Comparison of ENCODE assay signal across 8 cellular contexts in the genomic region with DNA sequence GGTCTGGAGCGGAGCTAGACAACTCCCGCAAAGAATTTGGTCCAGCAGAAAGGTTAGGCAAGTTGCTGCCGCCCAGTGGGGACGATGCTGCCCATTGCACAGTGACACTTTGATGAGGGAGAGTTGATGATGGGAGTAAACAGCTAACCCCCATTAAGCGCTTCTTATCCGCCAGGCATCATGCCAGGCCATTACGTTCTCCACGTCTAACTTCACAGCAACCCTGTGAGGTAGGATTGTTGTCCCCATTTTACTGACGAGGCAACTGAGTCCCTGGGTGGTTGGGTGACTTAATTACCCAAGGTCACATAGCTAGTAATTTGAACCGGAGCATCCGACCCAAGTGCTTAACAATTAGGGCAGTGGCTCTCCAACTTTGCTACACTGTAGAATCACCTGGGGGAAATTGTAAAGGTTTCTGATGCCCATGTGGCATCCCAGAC. TPM values are rescaled to one million over a fixed set of nuclear protein-coding genes. Genes with fewer than 3 reads are reported as not detected.
DNase-seq lines count a peak whose midpoint lies in the region; ATAC-seq, FAIRE-seq and TF ChIP-seq lines count a peak whose summit lies in the region.

No MANE protein-coding gene starts in this region.

- 6% methylated on average over 11 of the region's 11 CpGs for WGBS in A549 (ENCODE audit: missing lambda C conversion rate)
- 6 to 12% methylated on average over 2 to 9 of the region's 11 CpGs for WGBS in esophagus squamous epithelium, 2 donors
- 3 to 8% (median 3%) methylated on average over 11 of the region's 11 CpGs for WGBS in ovary, 3 donors

- no peak; the same call in 2 of the 3 replicates for TF ChIP-seq CTCF in A549 (IDR thresholded peaks at IDR 0.05)
- TF ChIP-seq CTCF in RWPE2 (IDR thresholded peaks at IDR 0.05; ENCODE audit: poor library complexity, severe bottlenecking) = no peak
- TF ChIP-seq CTCF in esophagus squamous epithelium (IDR thresholded peaks at IDR 0.05) = peak in 1 of 6 experiments; percentile 2
- no peak for TF ChIP-seq CTCF in ovary (IDR thresholded peaks at IDR 0.05)

- CTCF ChIA-PET in A549 (lab: Yijun Ruan, JAX) = interaction anchor here (0.7 to 11.1 kb wide), 15 partner anchors 11 to 489 kb away, joined by 3 to 110 read pairs (median 5); a partner anchor contains a TSS

- H3K36me3 ChIP-seq in RWPE2 (ENCODE audit: low read depth) = peaks cover 8% of the 10 kb centered on the region
- H3K36me3 ChIP-seq in esophagus squamous epithelium = no peaks in the 10 kb centered on the region
- H3K36me3 ChIP-seq in ovary = no peaks in the 10 kb centered on the region

- TF ChIP-seq EP300 in A549 (IDR thresholded peaks at IDR 0.05) = no peak
- no peak for TF ChIP-seq EP300 in ovary (IDR thresholded peaks at IDR 0.05)

- ATAC-seq in A549 (no peak; a peak in 2 of 6 replicates), GM19035 (IDR thresholded peaks at IDR 0.05; ENCODE audit: unreplicated experiment) (peak; percentile 6), RWPE2 (ENCODE audit: low read depth) (no peak), HG02981 (IDR thresholded peaks at IDR 0.05; ENCODE audit: unreplicated experiment) (no peak)

- intact Hi-C loops in esophagus squamous epithelium (cut with DNase I) (no loop called here), ovary (cut with DNase I) (no loop called here)

- POLR2A ChIA-PET in A549 (lab: Yijun Ruan, JAX) = interaction anchor here (1.2 to 2.0 kb wide), 4 partner anchors 16 to 111 kb away, joined by 3 to 30 read pairs (median 14); a partner anchor contains a TSS

- TF ChIP-seq POLR2A in A549 (IDR thresholded peaks at IDR 0.05; ENCODE audit: low read length) = no peak
- no peak for TF ChIP-seq POLR2A in esophagus squamous epithelium (IDR thresholded peaks at IDR 0.05)
- no peak for TF ChIP-seq POLR2A in ovary (IDR thresholded peaks at IDR 0.05)

- DNase-seq in A549 (ENCODE audit: low read depth in 1 of 2, low spot score in 1 of 2) (peak in 1 of 2 experiments; percentile 25), RWPE2 (ENCODE audit: low spot score) (no peak), esophagus squamous epithelium (lab: John Stamatoyannopoulos, UW) (no peak), ovary (no peak), mesenteric fat pad (ENCODE audit: low spot score) (no peak), KG1 (lab: John Stamatoyannopoulos, UW) (no peak)

- TF ChIP-seq RAD21 in A549 (conservative IDR thresholded peaks at IDR 0.05 in 1 of 2, IDR thresholded peaks at IDR 0.05 in 1 of 2) = no peak

- H3K4me3 ChIP-seq in A549 (peak overlapping the region; percentile 89), RWPE2 (ENCODE audit: severe bottlenecking) (peak overlapping the region; percentile 96), esophagus squamous epithelium (peak overlapping the region; percentile 84 to 98 (median 96)), ovary (peak overlapping the region; percentile 82)

- FAIRE-seq in A549 (lab: Jason Lieb, UNC) = no peak

- H3K27ac ChIP-seq in A549 = peak overlapping the region; percentile 87 to 93
- peak overlapping the region; percentile 50 for H3K27ac ChIP-seq in RWPE2 (ENCODE audit: poor library complexity, severe bottlenecking)
- peak overlapping the region; percentile 90 to 98 (median 98) for H3K27ac ChIP-seq in esophagus squamous epithelium
- peak overlapping the region in 1 of 2 donors; percentile 80 for H3K27ac ChIP-seq in ovary

- H3K4me2 ChIP-seq in A549 = peak overlapping the region; percentile 89

- H3K27me3 ChIP-seq in RWPE2 (ENCODE audit: insufficient read depth, poor library complexity, severe bottlenecking) (no peaks in the 10 kb centered on the region), esophagus squamous epithelium (no peaks in the 10 kb centered on the region), ovary (no peaks in the 10 kb centered on the region)

- H3K9me3 ChIP-seq in A549 (no peaks in the 10 kb centered on the region), RWPE2 (ENCODE audit: severe bottlenecking) (no peaks in the 10 kb centered on the region), esophagus squamous epithelium (no peaks in the 10 kb centered on the region), ovary (no peaks in the 10 kb centered on the region)

- peaks cover 18% of the 10 kb centered on the region for H3K4me1 ChIP-seq in A549
- H3K4me1 ChIP-seq in RWPE2 (ENCODE audit: insufficient read depth, poor library complexity, severe bottlenecking) = peaks cover 13% of the 10 kb centered on the region
- H3K4me1 ChIP-seq in esophagus squamous epithelium = peaks cover 16 to 49% (median 21%) of the 10 kb centered on the region in 3 donors
- H3K4me1 ChIP-seq in ovary (ENCODE audit: insufficient read depth) = peaks cover 4% of the 10 kb centered on the region

TF ChIP-seq in A549, 52 proteins besides CTCF, POLR2A, EP300 and RAD21:
- no peak for TF ChIP-seq GATA3 (IDR thresholded peaks at IDR 0.05; ENCODE audit: borderline replicate concordance)
- TF ChIP-seq PHF8 (IDR thresholded peaks at IDR 0.05; ENCODE audit: borderline replicate concordance, low read depth) = no peak
- TF ChIP-seq RCOR1 (IDR thresholded peaks at IDR 0.05; ENCODE audit: low read depth, low read length) = no peak
- no peak for TF ChIP-seq NFE2L2 (conservative IDR thresholded peaks at IDR 0.05; ENCODE audit: low read length)
- TF ChIP-seq KDM1A (IDR thresholded peaks at IDR 0.05; ENCODE audit: low read depth) = peak; percentile 31; the same call in 1 of the 2 replicates
- no peak for TF ChIP-seq MYC (IDR thresholded peaks at IDR 0.05; ENCODE audit: borderline replicate concordance, low read length)
- TF ChIP-seq ZSCAN20 (CRISPR knock-in tag; IDR thresholded peaks at IDR 0.05) = no peak
- no peak for TF ChIP-seq MAZ (IDR thresholded peaks at IDR 0.05; ENCODE audit: borderline replicate concordance, low read depth, low read length)
- TF ChIP-seq FOSB (CRISPR knock-in tag; IDR thresholded peaks at IDR 0.05) = no peak
- TF ChIP-seq ESRRA (IDR thresholded peaks at IDR 0.05; ENCODE audit: borderline replicate concordance, low read length) = 0 out of 2 replicates have a peak, but pooled peaks have one; percentile 29
- TF ChIP-seq, protein P1, sequence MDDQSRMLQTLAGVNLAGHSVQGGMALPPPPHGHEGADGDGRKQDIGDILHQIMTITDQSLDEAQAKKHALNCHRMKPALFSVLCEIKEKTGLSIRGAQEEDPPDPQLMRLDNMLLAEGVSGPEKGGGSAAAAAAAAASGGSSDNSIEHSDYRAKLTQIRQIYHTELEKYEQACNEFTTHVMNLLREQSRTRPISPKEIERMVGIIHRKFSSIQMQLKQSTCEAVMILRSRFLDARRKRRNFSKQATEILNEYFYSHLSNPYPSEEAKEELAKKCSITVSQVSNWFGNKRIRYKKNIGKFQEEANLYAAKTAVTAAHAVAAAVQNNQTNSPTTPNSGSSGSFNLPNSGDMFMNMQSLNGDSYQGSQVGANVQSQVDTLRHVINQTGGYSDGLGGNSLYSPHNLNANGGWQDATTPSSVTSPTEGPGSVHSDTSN (IDR thresholded peaks at IDR 0.05) = no peak

RNA-seq across cellular contexts. Expression of a gene that starts 0.7 kb away (rescaled TPM):
- polyA plus RNA-seq in A549 (2011; rRNA removed) (35.9 and 38.9 TPM in 2 replicates), A549 (2017; fragmentation: RNase III; extraction: RNeasy Plus Mini Kit Qiagen cat#74134 plus additional on column Dnase treatment) (14.9 to 15.4 TPM (median 15.1 TPM) in 3 replicates), ovary (10 to 100 TPM; 10.4 to 26.3 TPM)
- 5.7 and 7.2 TPM in 2 replicates for polyA plus RNA-seq in A549 (2012; cell fraction: cytosol; rRNA removed)
- polyA plus RNA-seq in A549 (2012; cell fraction: nucleus; rRNA removed) = 7.5 and 12.1 TPM in 2 replicates
- 43.0 and 47.5 TPM in 2 replicates for polyA minus RNA-seq in A549 (2011; rRNA and poly(A)+ RNA removed)
- total RNA-seq in esophagus squamous epithelium (10 to 100 TPM; 17.4 to 38.5 (median 26.9) TPM), ovary (10 to 100 TPM; 27.0 to 41.3 (median 32.5) TPM), mesenteric fat pad (29.7 TPM)

RNA-seq across cellular contexts. Expression of a gene that starts 38.2 kb away (rescaled TPM):
- polyA plus RNA-seq in A549 (2011; rRNA removed) (154 and 159 TPM in 2 replicates), A549 (2017; fragmentation: RNase III; extraction: RNeasy Plus Mini Kit Qiagen cat#74134 plus additional on column Dnase treatment) (122 to 128 TPM (median 125 TPM) in 3 replicates), ovary (10 to 100 TPM; 22.8 to 41.7 TPM)
- polyA plus RNA-seq in A549 (2012; cell fraction: cytosol; rRNA removed) = 191 and 192 TPM in 2 replicates
- polyA plus RNA-seq in A549 (2012; cell fraction: nucleus; rRNA removed) = 203 and 229 TPM in 2 replicates
- 103 and 114 TPM in 2 replicates for polyA minus RNA-seq in A549 (2011; rRNA and poly(A)+ RNA removed)
- total RNA-seq in esophagus squamous epithelium (10 to 100 TPM; 17.9 to 37.7 (median 28.0) TPM), ovary (10 to 100 TPM; 22.9 to 72.2 (median 40.1) TPM), mesenteric fat pad (63.9 TPM)
